In the genomic region with DNA sequence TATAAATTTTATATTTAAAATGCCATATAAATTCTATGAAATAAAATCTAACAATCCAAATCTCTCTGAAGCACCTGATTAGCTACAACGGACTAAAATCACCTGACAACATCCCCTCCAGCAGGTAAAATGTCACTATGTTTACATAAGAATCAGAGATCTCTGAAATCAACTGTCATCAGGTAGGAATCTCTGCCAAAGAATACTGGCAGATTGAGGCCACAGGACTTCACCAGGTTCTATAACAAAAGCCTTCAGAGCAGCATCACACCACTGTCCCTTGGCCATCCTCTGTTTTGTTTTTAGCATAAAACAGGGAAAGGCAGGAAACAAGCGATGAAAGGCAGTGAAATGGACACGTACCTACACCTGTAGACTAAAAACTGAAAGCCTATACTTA, we compare ENCODE assay signal across 26 cellular contexts.
"Had no signal": no experiment of that assay in that cellular context is flagged by ENCODE, and none has a peak within 500 bp of the region (broad histone marks: within the 10 kb centered on the region; RNA-seq: fewer than 3 reads in every experiment).

No MANE protein-coding gene starts in this region.

- H3K4me1 Mint-ChIP-seq: activated CD8-positive, alpha-beta memory T cell treated with anti-CD3 and anti-CD28 coated beads, Interleukin-2, amount 10 ng/mL, durations not matched to agents 7 days and 5 days; central memory CD8-positive, alpha-beta T cell; T-helper 17 cell had no signal

- H3K9me3 Mint-ChIP-seq: activated T-cell treated with anti-CD3 and anti-CD28 coated beads, Interleukin-2, amount 50 U/mL, for 72 hours; central memory CD8-positive, alpha-beta T cell; dendritic cell treated with granulocyte-macrophage colony-stimulating factor and Interleukin-4, amounts not matched to agents 40 ng/mL and 50 ng/mL, for 4 days; nephron had no signal

- H3K27me3 ChIP-seq: esophagus muscularis mucosa, heart right ventricle, left lung, tibial nerve had no signal

- H3K4me3 ChIP-seq: esophagus muscularis mucosa, heart right ventricle, left lung, lower lobe of right lung, mucosa of descending colon, tibial nerve had no signal

- H3K27ac ChIP-seq: esophagus muscularis mucosa, heart right ventricle, left lung, lower lobe of right lung, tibial nerve had no signal

- H3K4me1 ChIP-seq: tibial nerve had no signal

- H3K27me3 Mint-ChIP-seq: activated CD8-positive, alpha-beta memory T cell treated with anti-CD3 and anti-CD28 coated beads, Interleukin-2, amount 10 ng/mL, durations not matched to agents 7 days and 5 days; central memory CD8-positive, alpha-beta T cell; dendritic cell treated with granulocyte-macrophage colony-stimulating factor and Interleukin-4, amounts not matched to agents 40 ng/mL and 50 ng/mL, for 4 days had no signal

- H3K36me3 Mint-ChIP-seq: activated CD8-positive, alpha-beta memory T cell treated with anti-CD3 and anti-CD28 coated beads, Interleukin-2, amount 10 ng/mL, durations not matched to agents 7 days and 5 days; activated naive CD8-positive, alpha-beta T cell had no signal

- H3K4me3 Mint-ChIP-seq: activated CD8-positive, alpha-beta memory T cell treated with anti-CD3 and anti-CD28 coated beads, Interleukin-2, amount 10 ng/mL, durations not matched to agents 7 days and 5 days; activated CD8-positive, alpha-beta T cell treated with anti-CD3 and anti-CD28 coated beads, Interleukin-2, amount 10 ng/mL, durations not matched to agents 7 days and 5 days; activated naive CD8-positive, alpha-beta T cell; activated T-cell treated with anti-CD3 and anti-CD28 coated beads, Interleukin-2, amount 50 U/mL, for 72 hours; central memory CD8-positive, alpha-beta T cell; dendritic cell treated with granulocyte-macrophage colony-stimulating factor and Interleukin-4, amounts not matched to agents 40 ng/mL and 50 ng/mL, for 4 days; nephron; T-helper 17 cell had no signal

- DNase-seq: activated CD4-positive, alpha-beta T cell treated with anti-CD3 and anti-CD28 coated beads, Interleukin-2, amount 50 U/mL, for 1 hour; activated CD8-positive, alpha-beta memory T cell treated with anti-CD3 and anti-CD28 coated beads, Interleukin-2, amount 10 ng/mL, durations not matched to agents 7 days and 5 days; activated CD8-positive, alpha-beta T cell treated with anti-CD3 and anti-CD28 coated beads, Interleukin-2, amount 10 ng/mL, durations not matched to agents 7 days and 5 days; activated effector memory CD4-positive, alpha-beta T cell treated with Interleukin-2 at 50 U/mL for 16 hours; activated naive CD4-positive, alpha-beta T cell treated with Interleukin-2 at 50 U/mL for 16 hours; activated T-cell treated with anti-CD3 and anti-CD28 coated beads, Interleukin-2, amount 50 U/mL, for 72 hours; anterior cingulate cortex; foreskin melanocyte; heart right ventricle; left lung; lower lobe of right lung; mucosa of descending colon; posterior cingulate gyrus; right cardiac atrium; stimulated activated CD4-positive, alpha-beta T cell treated with anti-CD3 and anti-CD28 coated beads, Interleukin-15, amount 100 ng/mL, for 24 hours; stimulated activated naive CD4-positive, alpha-beta T cell treated with Interleukin-2 at 50 U/mL for 16 hours; T-helper 17 cell; T1000 had no signal

- ATAC-seq: activated CD8-positive, alpha-beta memory T cell treated with anti-CD3 and anti-CD28 coated beads, Interleukin-2, amount 10 ng/mL, durations not matched to agents 7 days and 5 days; activated CD8-positive, alpha-beta T cell treated with anti-CD3 and anti-CD28 coated beads, Interleukin-2, amount 10 ng/mL, durations not matched to agents 7 days and 5 days; activated T-cell treated with anti-CD3 and anti-CD28 coated beads, Interleukin-2, amount 50 U/mL, for 72 hours; heart right ventricle; left lung; lower lobe of right lung; mucosa of descending colon; right cardiac atrium; T-helper 17 cell had no signal

- H3K36me3 ChIP-seq: esophagus muscularis mucosa, heart right ventricle, left lung, lower lobe of right lung, tibial nerve had no signal

- H3K9me3 ChIP-seq: esophagus muscularis mucosa, heart right ventricle, left lung, lower lobe of right lung, mucosa of descending colon, tibial nerve had no signal

- FAIRE-seq: bronchial epithelial cell, islet of Langerhans had no signal
